2 cellular contexts compared by ENCODE assay signal in the genomic region with DNA sequence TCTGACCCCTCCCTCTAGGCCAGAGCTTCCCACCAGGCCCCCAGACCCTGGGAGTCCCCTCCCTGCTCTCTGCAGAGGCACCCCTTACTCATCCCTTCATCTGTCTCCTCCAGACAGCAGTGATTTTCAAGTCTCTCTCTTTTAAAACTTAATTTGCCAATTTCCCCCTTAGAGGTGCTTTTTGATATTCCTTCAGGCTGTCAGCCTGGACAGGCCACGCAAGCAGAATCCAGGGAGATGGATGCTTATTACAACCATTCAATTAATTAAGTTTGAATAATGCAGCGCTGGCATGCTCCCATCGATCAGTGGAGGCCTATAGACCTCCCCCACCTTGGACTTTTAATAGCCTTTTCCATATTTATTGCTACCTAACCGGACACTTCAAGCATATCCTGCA.
A peak's percentile ranks its signal among the peaks of the same experiment; 100 is the strongest.
TF ChIP-seq lines count a peak whose summit lies in the region.

No MANE protein-coding gene starts in this region.

TF ChIP-seq in A549, 52 proteins besides CTCF, POLR2A, EP300 and RAD21:
- TF ChIP-seq RCOR1 (IDR thresholded peaks at IDR 0.05; ENCODE audit: low read depth, low read length) (no peak), EHMT2 (IDR thresholded peaks at IDR 0.05; ENCODE audit: low read depth) (no peak)
TF ChIP-seq in A549: peak in this region for 0.

TF ChIP-seq in HepG2, 621 proteins besides CTCF, POLR2A, EP300 and RAD21:
- TF ChIP-seq CCAR2 (optimal IDR thresholded peaks at IDR 0.05; ENCODE audit: low read depth, low read length) = no peak
- peak; percentile 62 for TF ChIP-seq AGO2 (optimal IDR thresholded peaks at IDR 0.05; ENCODE audit: low read depth, low read length)
- TF ChIP-seq, protein P1, sequence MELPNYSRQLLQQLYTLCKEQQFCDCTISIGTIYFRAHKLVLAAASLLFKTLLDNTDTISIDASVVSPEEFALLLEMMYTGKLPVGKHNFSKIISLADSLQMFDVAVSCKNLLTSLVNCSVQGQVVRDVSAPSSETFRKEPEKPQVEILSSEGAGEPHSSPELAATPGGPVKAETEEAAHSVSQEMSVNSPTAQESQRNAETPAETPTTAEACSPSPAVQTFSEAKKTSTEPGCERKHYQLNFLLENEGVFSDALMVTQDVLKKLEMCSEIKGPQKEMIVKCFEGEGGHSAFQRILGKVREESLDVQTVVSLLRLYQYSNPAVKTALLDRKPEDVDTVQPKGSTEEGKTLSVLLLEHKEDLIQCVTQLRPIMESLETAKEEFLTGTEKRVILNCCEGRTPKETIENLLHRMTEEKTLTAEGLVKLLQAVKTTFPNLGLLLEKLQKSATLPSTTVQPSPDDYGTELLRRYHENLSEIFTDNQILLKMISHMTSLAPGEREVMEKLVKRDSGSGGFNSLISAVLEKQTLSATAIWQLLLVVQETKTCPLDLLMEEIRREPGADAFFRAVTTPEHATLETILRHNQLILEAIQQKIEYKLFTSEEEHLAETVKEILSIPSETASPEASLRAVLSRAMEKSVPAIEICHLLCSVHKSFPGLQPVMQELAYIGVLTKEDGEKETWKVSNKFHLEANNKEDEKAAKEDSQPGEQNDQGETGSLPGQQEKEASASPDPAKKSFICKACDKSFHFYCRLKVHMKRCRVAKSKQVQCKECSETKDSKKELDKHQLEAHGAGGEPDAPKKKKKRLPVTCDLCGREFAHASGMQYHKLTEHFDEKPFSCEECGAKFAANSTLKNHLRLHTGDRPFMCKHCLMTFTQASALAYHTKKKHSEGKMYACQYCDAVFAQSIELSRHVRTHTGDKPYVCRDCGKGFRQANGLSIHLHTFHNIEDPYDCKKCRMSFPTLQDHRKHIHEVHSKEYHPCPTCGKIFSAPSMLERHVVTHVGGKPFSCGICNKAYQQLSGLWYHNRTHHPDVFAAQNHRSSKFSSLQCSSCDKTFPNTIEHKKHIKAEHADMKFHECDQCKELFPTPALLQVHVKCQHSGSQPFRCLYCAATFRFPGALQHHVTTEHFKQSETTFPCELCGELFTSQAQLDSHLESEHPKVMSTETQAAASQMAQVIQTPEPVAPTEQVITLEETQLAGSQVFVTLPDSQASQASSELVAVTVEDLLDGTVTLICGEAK (IDR thresholded peaks at IDR 0.05) = no peak
- TF ChIP-seq, protein P1 (CRISPR knock-in tag; IDR thresholded peaks at IDR 0.05) = no peak
- TF ChIP-seq, protein P2, sequence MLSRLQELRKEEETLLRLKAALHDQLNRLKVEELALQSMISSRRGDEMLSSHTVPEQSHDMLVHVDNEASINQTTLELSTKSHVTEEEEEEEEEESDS (CRISPR knock-in tag; IDR thresholded peaks at IDR 0.05; ENCODE audit: borderline replicate concordance) = 0 out of 2 replicates have a peak, but pooled peaks have one; percentile 28
- 0 out of 2 replicates have a peak, but pooled peaks have one; percentile 19 for TF ChIP-seq ZNF703 (CRISPR knock-in tag; IDR thresholded peaks at IDR 0.05; ENCODE audit: borderline replicate concordance)
- 0 out of 2 replicates have a peak, but pooled peaks have one; percentile 55 for TF ChIP-seq ZNF101 (CRISPR knock-in tag; IDR thresholded peaks at IDR 0.05; ENCODE audit: borderline replicate concordance, low read depth)
- TF ChIP-seq RBFOX2 (IDR thresholded peaks at IDR 0.05; ENCODE audit: low read depth, low read length) = peak; percentile 54
- peak; percentile 65; the same call in 1 of the 2 replicates for TF ChIP-seq ZBTB3 (CRISPR knock-in tag; IDR thresholded peaks at IDR 0.05; ENCODE audit: borderline replicate concordance, low read depth)
- no peak for TF ChIP-seq RFX3 (CRISPR knock-in tag; IDR thresholded peaks at IDR 0.05)
- TF ChIP-seq ZFP82 (CRISPR knock-in tag; IDR thresholded peaks at IDR 0.05; ENCODE audit: borderline replicate concordance) = 0 out of 2 replicates have a peak, but pooled peaks have one; percentile 46
- TF ChIP-seq, protein P3, sequence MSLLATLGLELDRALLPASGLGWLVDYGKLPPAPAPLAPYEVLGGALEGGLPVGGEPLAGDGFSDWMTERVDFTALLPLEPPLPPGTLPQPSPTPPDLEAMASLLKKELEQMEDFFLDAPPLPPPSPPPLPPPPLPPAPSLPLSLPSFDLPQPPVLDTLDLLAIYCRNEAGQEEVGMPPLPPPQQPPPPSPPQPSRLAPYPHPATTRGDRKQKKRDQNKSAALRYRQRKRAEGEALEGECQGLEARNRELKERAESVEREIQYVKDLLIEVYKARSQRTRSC (CRISPR knock-in tag; IDR thresholded peaks at IDR 0.05; ENCODE audit: low read depth) = 0 out of 2 replicates have a peak, but pooled peaks have one; percentile 31
- TF ChIP-seq GTF2F1 (IDR thresholded peaks at IDR 0.05; ENCODE audit: low read length) = no peak
- no peak for TF ChIP-seq MYC (CRISPR knock-in tag; IDR thresholded peaks at IDR 0.05; ENCODE audit: borderline replicate concordance)
- TF ChIP-seq KAT2B (IDR thresholded peaks at IDR 0.05; ENCODE audit: borderline replicate concordance, low read depth, low read length) = no peak
- 0 out of 2 replicates have a peak, but pooled peaks have one; percentile 23 for TF ChIP-seq ZNF556 (CRISPR knock-in tag; IDR thresholded peaks at IDR 0.05; ENCODE audit: borderline replicate concordance)
- 0 out of 2 replicates have a peak, but pooled peaks have one; percentile 24 for TF ChIP-seq PAWR (CRISPR knock-in tag; IDR thresholded peaks at IDR 0.05; ENCODE audit: borderline replicate concordance)
- TF ChIP-seq SNAPC2 (CRISPR knock-in tag; IDR thresholded peaks at IDR 0.05) = 0 out of 2 replicates have a peak, but pooled peaks have one; percentile 1
- 0 out of 2 replicates have a peak, but pooled peaks have one; percentile 6 for TF ChIP-seq ZNF33B (CRISPR knock-in tag; IDR thresholded peaks at IDR 0.05)
- 0 out of 2 replicates have a peak, but pooled peaks have one; percentile 7 for TF ChIP-seq POLR2G (IDR thresholded peaks at IDR 0.05; ENCODE audit: low read depth, low read length)
- 0 out of 2 replicates have a peak, but pooled peaks have one; percentile 69 for TF ChIP-seq ZNF343 (CRISPR knock-in tag; IDR thresholded peaks at IDR 0.05)
- TF ChIP-seq ZNF230 (CRISPR knock-in tag; IDR thresholded peaks at IDR 0.05) = peak; percentile 16; the same call in 1 of the 2 replicates
- TF ChIP-seq ATF7 (IDR thresholded peaks at IDR 0.05) = no peak
- no peak for TF ChIP-seq ATF7 (CRISPR knock-in tag; IDR thresholded peaks at IDR 0.05)
- 0 out of 2 replicates have a peak, but pooled peaks have one; percentile 42 for TF ChIP-seq GTF3A (CRISPR knock-in tag; conservative IDR thresholded peaks at IDR 0.05)
- 0 out of 2 replicates have a peak, but pooled peaks have one; percentile 47 for TF ChIP-seq ZNF510 (CRISPR knock-in tag; IDR thresholded peaks at IDR 0.05; ENCODE audit: low read depth)
- peak; percentile 66; the same call in 1 of the 2 replicates for TF ChIP-seq ZNF782 (CRISPR knock-in tag; IDR thresholded peaks at IDR 0.05; ENCODE audit: borderline replicate concordance)
- TF ChIP-seq SPEN (CRISPR knock-in tag; IDR thresholded peaks at IDR 0.05; ENCODE audit: low read depth) = 0 out of 2 replicates have a peak, but pooled peaks have one; percentile 15
- 0 out of 2 replicates have a peak, but pooled peaks have one; percentile 19 for TF ChIP-seq ZNF543 (CRISPR knock-in tag; IDR thresholded peaks at IDR 0.05)
- TF ChIP-seq ATF1 (CRISPR knock-in tag; IDR thresholded peaks at IDR 0.05) = no peak
